ENCODE assay signal across 18 cellular contexts in the genomic region with DNA sequence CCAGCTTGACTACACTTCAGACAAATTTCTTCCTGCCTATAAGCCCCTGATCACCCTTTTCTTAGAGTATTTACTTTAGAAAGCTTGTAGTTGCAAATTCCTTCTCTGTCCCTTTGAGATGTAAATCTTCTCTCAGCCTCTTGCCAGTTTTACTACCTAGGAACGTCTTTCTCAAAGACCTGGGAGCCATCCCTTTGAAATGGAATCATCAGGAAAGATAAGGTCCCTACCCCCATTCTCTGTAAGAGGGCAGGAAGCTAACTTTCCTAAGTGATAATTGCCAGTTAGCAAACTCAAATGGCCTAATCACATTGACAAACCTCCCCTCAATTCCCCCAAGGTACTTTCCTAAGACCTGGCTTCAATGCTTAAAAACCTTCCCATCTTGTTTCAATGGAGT.
A peak's percentile ranks its signal among the peaks of the same experiment; 100 is the strongest.
DNase-seq lines count a peak whose midpoint lies in the region; ATAC-seq, FAIRE-seq and TF ChIP-seq lines count a peak whose summit lies in the region.
"Had no signal": no experiment of that assay in that cellular context is flagged by ENCODE, and none has a peak within 500 bp of the region (broad histone marks: within the 10 kb centered on the region; RNA-seq: fewer than 3 reads in every experiment).

No MANE protein-coding gene starts in this region.

- H3K4me3 Mint-ChIP-seq in CD4-positive, alpha-beta T cell, result no peak overlapping the region

- intact Hi-C loops in CD4-positive, alpha-beta T cell (cut with DNase I, micrococcal nuclease), result no loop called here

- TF ChIP-seq POLR2A in H1 (IDR thresholded peaks at IDR 0.05; ENCODE audit: control extremely low read depth in 1 of 2, low read depth in 2 of 2, low read length in 2 of 2), result no peak

- no peaks in the 10 kb centered on the region for H3K9me3 ChIP-seq in HEK293 (ENCODE audit: control insufficient read depth, insufficient read depth, low read depth, low read length)
- no peaks in the 10 kb centered on the region for H3K9me3 ChIP-seq in H1 (ENCODE audit: insufficient read depth in 2 of 2, low read depth in 1 of 2, low read length in 1 of 2)
- H3K9me3 ChIP-seq in neuronal stem cell (replicated peaks in 1 of 2; ENCODE audit: control insufficient read depth in 2 of 2, insufficient read depth in 1 of 2, low read depth in 1 of 2, low read length in 2 of 2), result no peaks in the 10 kb centered on the region
- H3K9me3 ChIP-seq in CD4-positive, alpha-beta T cell (ENCODE audit: control insufficient read depth, low read length), result no peaks in the 10 kb centered on the region
- H3K9me3 ChIP-seq: BE2C had no signal

- H3K18ac ChIP-seq in H1 (ENCODE audit: extremely low read depth, low read length) (no peak overlapping the region), neuronal stem cell (ENCODE audit: low read length) (no peak overlapping the region)

- H3K27ac ChIP-seq in HEK293 (ENCODE audit: extremely low read depth, low read depth, low read length), result no peak overlapping the region
- no peak overlapping the region for H3K27ac ChIP-seq in H1 (ENCODE audit: low read depth, low read length)
- H3K27ac ChIP-seq in neuronal stem cell (replicated peaks; ENCODE audit: low read length), result no peak overlapping the region
- H3K27ac ChIP-seq in CD4-positive, alpha-beta T cell (ENCODE audit: low read depth, low read length), result no peak overlapping the region
- H3K27ac ChIP-seq: GM23248 had no signal

- H2AK5ac ChIP-seq in H1 (ENCODE audit: low read depth, low read length) (no peak overlapping the region), neuronal stem cell (ENCODE audit: low read depth, low read length) (no peak overlapping the region)

- H2BK120ac ChIP-seq in H1 (replicated peaks; ENCODE audit: low read depth, low read length) (no peak overlapping the region), neuronal stem cell (ENCODE audit: low read depth, low read length) (no peak overlapping the region)

- H2AFZ ChIP-seq in H1 (ENCODE audit: low read length), result no peak overlapping the region
- H2AFZ ChIP-seq in neuronal stem cell (ENCODE audit: low read length), result peak overlapping the region; percentile 37
- H2AFZ ChIP-seq: GM23248 had no signal

- no peak overlapping the region for H3K56ac ChIP-seq in H1 (replicated peaks; ENCODE audit: insufficient read length, low read depth, low read length)

- H2BK5ac ChIP-seq in H1 (ENCODE audit: low read depth, low read length) (no peak overlapping the region), neuronal stem cell (ENCODE audit: low read length) (no peak overlapping the region)

- CTCF ChIA-PET in HEK293 (lab: Yijun Ruan, JAX), result no interaction called here
- CTCF ChIA-PET in H1 (lab: Charles Lee; ENCODE audit: partially characterized antibody), result interaction anchor here (1.6 to 1.7 kb wide), 2 partner anchors 9 to 361 kb away, joined by 3 to 7 read pairs; no protein-coding TSS in a partner anchor
- CTCF ChIA-PET in CD4-positive, alpha-beta T cell (lab: Charles Lee), result no interaction called here

- no peak overlapping the region for H3K4ac ChIP-seq in H1 (replicated peaks; ENCODE audit: insufficient read length, low read depth, low read length)
- no peak overlapping the region for H3K4ac ChIP-seq in neuronal stem cell (ENCODE audit: low read length)

- peak; percentile 90 for FAIRE-seq in H1 (lab: Jason Lieb, UNC)

- no peak overlapping the region for H3K27ac Mint-ChIP-seq in CD4-positive, alpha-beta T cell

- H3K27me3 ChIP-seq in H1 (replicated peaks in 1 of 4; ENCODE audit: control insufficient read depth in 3 of 4, extremely low read depth in 1 of 4, insufficient read depth in 3 of 4, low read length in 3 of 4) (peaks cover 41 to 83% (median 66%) of the 10 kb centered on the region in 4 experiments), neuronal stem cell (ENCODE audit: control insufficient read depth in 3 of 3, insufficient read depth in 3 of 3, low read depth in 1 of 3, low read length in 3 of 3) (peaks cover 0 to 3% (median 0%) of the 10 kb centered on the region in 3 experiments)
- H3K27me3 ChIP-seq in CD4-positive, alpha-beta T cell (ENCODE audit: control insufficient read depth, insufficient read depth, low read length), result no peaks in the 10 kb centered on the region
- H3K27me3 ChIP-seq: BE2C had no signal

- no peak overlapping the region for H4K5ac ChIP-seq in H1 (ENCODE audit: insufficient read length, low read depth, low read length)

- WGBS in H1 (ENCODE audit: extremely low coverage in 1 of 2, insufficient coverage in 1 of 2, insufficient read length in 1 of 2, insufficient replicate concordance in 2 of 2, low coverage in 1 of 2, low lambda C conversion rate in 2 of 2, missing lambda C conversion rate in 1 of 2), 2 experiments, result 0% methylated on average over 1 of the region's 1 CpG; no CpG with 5 or more reads in 1 of the 2 experiments
- no CpG with 5 or more reads among the region's 1 CpG for WGBS in neuronal stem cell (ENCODE audit: extremely low coverage in 2 of 2, insufficient read length in 2 of 2, insufficient replicate concordance in 1 of 2), 2 donors

- H3K4me2 ChIP-seq in H1 (ENCODE audit: insufficient read depth in 1 of 2, low read depth in 2 of 2, low read length in 2 of 2) (peak overlapping the region in 1 of 2 experiments; percentile 37; a peak in 1 of 4 replicates), neuronal stem cell (ENCODE audit: insufficient read depth, low read length, poor library complexity, severe bottlenecking) (no peak overlapping the region)

- H3K27me3 Mint-ChIP-seq in CD4-positive, alpha-beta T cell, result no peaks in the 10 kb centered on the region

- TF ChIP-seq CTCF in HEK293 (tag by site-specific recombination; IDR thresholded peaks at IDR 0.05) (no peak), H1 (IDR thresholded peaks at IDR 0.05; ENCODE audit: control extremely low read depth in 1 of 3, insufficient read depth in 1 of 3, low read depth in 1 of 3, low read length in 3 of 3) (no peak)
- no peak for TF ChIP-seq CTCF in CD4-positive, alpha-beta T cell (IDR thresholded peaks at IDR 0.05)

- no peak overlapping the region for H2BK12ac ChIP-seq in H1 (ENCODE audit: low read depth, low read length)
- H2BK12ac ChIP-seq in neuronal stem cell (ENCODE audit: low read length), result no peak overlapping the region

- H4K8ac ChIP-seq in H1 (ENCODE audit: extremely low read depth, insufficient read depth, low read length), result no peak overlapping the region
- H4K8ac ChIP-seq in neuronal stem cell (ENCODE audit: low read depth, low read length), result no peak overlapping the region

- peak in 1 of 2 experiments; percentile 83; a peak in 1 of 3 replicates for TF ChIP-seq EP300 in H1 (IDR thresholded peaks at IDR 0.05; ENCODE audit: borderline replicate concordance in 1 of 2, low read depth in 2 of 2, low read length in 2 of 2)

- POLR2A ChIA-PET in HEK293 (lab: Yijun Ruan, JAX), result no interaction called here
- POLR2A ChIA-PET in H1 (lab: Charles Lee; ENCODE audit: partially characterized antibody), result no interaction called here
- POLR2A ChIA-PET in CD4-positive, alpha-beta T cell (lab: Charles Lee), result no interaction called here

- H3K4me1 ChIP-seq in HEK293 (ENCODE audit: control insufficient read depth, insufficient read depth, low read length) (peaks cover 18% of the 10 kb centered on the region), H1 (replicated peaks in 1 of 4; ENCODE audit: control insufficient read depth in 3 of 4, insufficient read depth in 4 of 4, low read length in 3 of 4) (peaks cover 3 to 8% (median 4%) of the 10 kb centered on the region in 4 experiments; a peak in 5 of 7 replicates), neuronal stem cell (ENCODE audit: control insufficient read depth in 2 of 2, insufficient read depth in 1 of 2, low read depth in 1 of 2, low read length in 2 of 2) (peaks cover 2 to 6% of the 10 kb centered on the region in 2 donors)
- H3K4me1 ChIP-seq: BE2C had no signal

- peak; percentile 0 to 23; a peak in 2 of 4 replicates for TF ChIP-seq RAD21 in H1 (IDR thresholded peaks at IDR 0.05 in 1 of 2, conservative IDR thresholded peaks at IDR 0.05 in 1 of 2; ENCODE audit: low read depth in 2 of 2, low read length in 2 of 2)

- H3K79me1 ChIP-seq in H1 (ENCODE audit: low read depth, low read length), result no peaks in the 10 kb centered on the region
- H3K79me1 ChIP-seq in neuronal stem cell (ENCODE audit: low read depth, low read length), result no peaks in the 10 kb centered on the region

- H2BK15ac ChIP-seq in H1 (ENCODE audit: low read length), result no peak overlapping the region
- H2BK15ac ChIP-seq in neuronal stem cell (ENCODE audit: low read length), result no peak overlapping the region

- H3K23me2 ChIP-seq in H1 (ENCODE audit: low read depth, low read length), result no peaks in the 10 kb centered on the region

- H3K23ac ChIP-seq in H1 (ENCODE audit: insufficient read length) (no peak overlapping the region), neuronal stem cell (ENCODE audit: low read depth, low read length, poor library complexity) (no peak overlapping the region)

- DNase-seq in H1 (ENCODE audit: low read depth in 1 of 2, low spot score in 2 of 2) (peak in 1 of 2 experiments; percentile 77), iPS-NIHi11 (ENCODE audit: low spot score) (peak; percentile 47), neuronal stem cell (ENCODE audit: low spot score) (no peak), NCI-H1694 (lab: John Stamatoyannopoulos, UW) (no peak)
- DNase-seq in CD4-positive, alpha-beta T cell, result no peak
- DNase-seq: BE2C, COR-L47, DMS79, GM23248, Kasumi-1, NCI-H1417, NCI-H187 treated with DMSO at 0.1 percent for 48 hours, NCI-H345, PC-3, RPMI8226, SHP77 had no signal

- H3K9ac ChIP-seq in H1 (replicated peaks in 1 of 4; ENCODE audit: extremely low read depth in 1 of 4, low read depth in 3 of 4, low read length in 3 of 4) (no peak overlapping the region), neuronal stem cell (ENCODE audit: low read depth, low read length, poor library complexity) (no peak overlapping the region)
- H3K9ac ChIP-seq: GM23248 had no signal

- H3K14ac ChIP-seq in H1 (ENCODE audit: insufficient read length) (no peak overlapping the region), neuronal stem cell (ENCODE audit: low read length) (no peak overlapping the region)

- H3K36me3 Mint-ChIP-seq in CD4-positive, alpha-beta T cell (ENCODE audit: low read depth), result no peaks in the 10 kb centered on the region

- no peak overlapping the region for H2BK20ac ChIP-seq in H1 (ENCODE audit: low read length)

- no peaks in the 10 kb centered on the region for H3K79me2 ChIP-seq in H1 (ENCODE audit: control insufficient read depth in 1 of 2, insufficient read depth in 2 of 2, low read length in 2 of 2)

- H4K91ac ChIP-seq in H1 (replicated peaks; ENCODE audit: insufficient read length, low read length), result no peak overlapping the region
- H4K91ac ChIP-seq in neuronal stem cell (ENCODE audit: low read depth, low read length, poor library complexity), result no peak overlapping the region

- no peaks in the 10 kb centered on the region for H3K9me3 Mint-ChIP-seq in CD4-positive, alpha-beta T cell

- H4K20me1 ChIP-seq in H1 (replicated peaks in 1 of 2; ENCODE audit: control insufficient read depth in 1 of 2, insufficient read depth in 2 of 2, low read length in 2 of 2), result peaks cover 4 to 5% of the 10 kb centered on the region in 2 experiments

- peaks cover 22% of the 10 kb centered on the region for H3K4me1 Mint-ChIP-seq in CD4-positive, alpha-beta T cell (ENCODE audit: low read depth)

- H3K4me3 ChIP-seq in HEK293 (ENCODE audit: low read depth, low read length) (no peak overlapping the region), H1 (ENCODE audit: extremely low read depth in 1 of 4, insufficient read depth in 2 of 4, low read depth in 3 of 4, low read length in 4 of 4) (0 out of 8 replicates have a peak overlapping the region, but pooled peaks of 1 of the 4 experiments have one; percentile 10), neuronal stem cell (ENCODE audit: low read length in 2 of 2) (no peak overlapping the region)
- H3K4me3 ChIP-seq: GM23248 had no signal

- no peaks in the 10 kb centered on the region for H3K36me3 ChIP-seq in HEK293 (ENCODE audit: control insufficient read depth in 2 of 2, insufficient read depth in 1 of 2, low read length in 2 of 2)
- no peaks in the 10 kb centered on the region for H3K36me3 ChIP-seq in H1 (ENCODE audit: control insufficient read depth in 2 of 4, insufficient read depth in 4 of 4, low read length in 3 of 4)
- H3K36me3 ChIP-seq in neuronal stem cell (replicated peaks in 1 of 2; ENCODE audit: control insufficient read depth in 2 of 2, insufficient read depth in 2 of 2, low read length in 2 of 2), result no peaks in the 10 kb centered on the region
- H3K36me3 ChIP-seq: BE2C had no signal

- ATAC-seq in CD4-positive, alpha-beta T cell (ENCODE audit: poor library complexity), result no peak
- ATAC-seq in GM21360 (IDR thresholded peaks at IDR 0.05; ENCODE audit: unreplicated experiment), result no peak
- ATAC-seq: PC-3 had no signal

Comparison
In these comparisons a context has a peak if more than half of its experiments do, and no peak if none do; other contexts are left out.
1. Of the 6 proteins assayed by ChIP-seq in both HEK293 and H1: peak only in HEK293: none; only in H1: ATF2 and YY1; in both: none; in neither: 3; mixed calls (peak in some experiments, not most) for 1.